Comparison of ENCODE assay signal across 1 cellular context in the genomic region with DNA sequence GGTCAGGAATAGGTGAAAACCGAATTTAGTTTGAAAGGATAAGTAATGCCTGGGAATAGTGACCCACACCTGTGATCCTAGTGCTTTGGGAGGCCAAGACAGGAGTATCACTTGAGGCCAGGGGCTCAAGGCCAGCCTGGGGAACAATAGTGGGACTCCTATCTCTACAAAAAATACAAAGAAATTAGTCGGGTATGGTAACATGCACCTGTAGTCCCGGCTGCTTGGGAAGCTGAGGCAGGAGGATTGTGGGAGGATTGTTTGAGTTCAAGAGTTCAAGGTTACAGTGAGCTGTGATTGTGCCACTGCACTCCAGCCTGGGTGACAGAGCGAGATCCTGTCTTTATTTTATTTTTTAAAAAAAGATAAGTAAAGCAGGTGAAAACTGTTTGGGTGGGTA.
A peak's percentile ranks its signal among the peaks of the same experiment; 100 is the strongest.
TF ChIP-seq lines count a peak whose summit lies in the region.

No MANE protein-coding gene starts in this region.

TF ChIP-seq in HepG2, 621 proteins besides CTCF, POLR2A, EP300 and RAD21 (continued from another document):
- TF ChIP-seq, protein P1, sequence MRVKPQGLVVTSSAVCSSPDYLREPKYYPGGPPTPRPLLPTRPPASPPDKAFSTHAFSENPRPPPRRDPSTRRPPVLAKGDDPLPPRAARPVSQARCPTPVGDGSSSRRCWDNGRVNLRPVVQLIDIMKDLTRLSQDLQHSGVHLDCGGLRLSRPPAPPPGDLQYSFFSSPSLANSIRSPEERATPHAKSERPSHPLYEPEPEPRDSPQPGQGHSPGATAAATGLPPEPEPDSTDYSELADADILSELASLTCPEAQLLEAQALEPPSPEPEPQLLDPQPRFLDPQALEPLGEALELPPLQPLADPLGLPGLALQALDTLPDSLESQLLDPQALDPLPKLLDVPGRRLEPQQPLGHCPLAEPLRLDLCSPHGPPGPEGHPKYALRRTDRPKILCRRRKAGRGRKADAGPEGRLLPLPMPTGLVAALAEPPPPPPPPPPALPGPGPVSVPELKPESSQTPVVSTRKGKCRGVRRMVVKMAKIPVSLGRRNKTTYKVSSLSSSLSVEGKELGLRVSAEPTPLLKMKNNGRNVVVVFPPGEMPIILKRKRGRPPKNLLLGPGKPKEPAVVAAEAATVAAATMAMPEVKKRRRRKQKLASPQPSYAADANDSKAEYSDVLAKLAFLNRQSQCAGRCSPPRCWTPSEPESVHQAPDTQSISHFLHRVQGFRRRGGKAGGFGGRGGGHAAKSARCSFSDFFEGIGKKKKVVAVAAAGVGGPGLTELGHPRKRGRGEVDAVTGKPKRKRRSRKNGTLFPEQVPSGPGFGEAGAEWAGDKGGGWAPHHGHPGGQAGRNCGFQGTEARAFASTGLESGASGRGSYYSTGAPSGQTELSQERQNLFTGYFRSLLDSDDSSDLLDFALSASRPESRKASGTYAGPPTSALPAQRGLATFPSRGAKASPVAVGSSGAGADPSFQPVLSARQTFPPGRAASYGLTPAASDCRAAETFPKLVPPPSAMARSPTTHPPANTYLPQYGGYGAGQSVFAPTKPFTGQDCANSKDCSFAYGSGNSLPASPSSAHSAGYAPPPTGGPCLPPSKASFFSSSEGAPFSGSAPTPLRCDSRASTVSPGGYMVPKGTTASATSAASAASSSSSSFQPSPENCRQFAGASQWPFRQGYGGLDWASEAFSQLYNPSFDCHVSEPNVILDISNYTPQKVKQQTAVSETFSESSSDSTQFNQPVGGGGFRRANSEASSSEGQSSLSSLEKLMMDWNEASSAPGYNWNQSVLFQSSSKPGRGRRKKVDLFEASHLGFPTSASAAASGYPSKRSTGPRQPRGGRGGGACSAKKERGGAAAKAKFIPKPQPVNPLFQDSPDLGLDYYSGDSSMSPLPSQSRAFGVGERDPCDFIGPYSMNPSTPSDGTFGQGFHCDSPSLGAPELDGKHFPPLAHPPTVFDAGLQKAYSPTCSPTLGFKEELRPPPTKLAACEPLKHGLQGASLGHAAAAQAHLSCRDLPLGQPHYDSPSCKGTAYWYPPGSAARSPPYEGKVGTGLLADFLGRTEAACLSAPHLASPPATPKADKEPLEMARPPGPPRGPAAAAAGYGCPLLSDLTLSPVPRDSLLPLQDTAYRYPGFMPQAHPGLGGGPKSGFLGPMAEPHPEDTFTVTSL (CRISPR knock-in tag; IDR thresholded peaks at IDR 0.05; ENCODE audit: borderline replicate concordance) = 0 out of 2 replicates have a peak, but pooled peaks have one; percentile 41
- TF ChIP-seq, protein P2, sequence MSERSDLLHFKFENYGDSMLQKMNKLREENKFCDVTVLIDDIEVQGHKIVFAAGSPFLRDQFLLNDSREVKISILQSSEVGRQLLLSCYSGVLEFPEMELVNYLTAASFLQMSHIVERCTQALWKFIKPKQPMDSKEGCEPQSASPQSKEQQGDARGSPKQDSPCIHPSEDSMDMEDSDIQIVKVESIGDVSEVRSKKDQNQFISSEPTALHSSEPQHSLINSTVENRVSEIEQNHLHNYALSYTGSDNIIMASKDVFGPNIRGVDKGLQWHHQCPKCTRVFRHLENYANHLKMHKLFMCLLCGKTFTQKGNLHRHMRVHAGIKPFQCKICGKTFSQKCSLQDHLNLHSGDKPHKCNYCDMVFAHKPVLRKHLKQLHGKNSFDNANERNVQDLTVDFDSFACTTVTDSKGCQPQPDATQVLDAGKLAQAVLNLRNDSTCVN (CRISPR knock-in tag; IDR thresholded peaks at IDR 0.05; ENCODE audit: borderline replicate concordance) = no peak
- TF ChIP-seq POGZ (CRISPR knock-in tag; IDR thresholded peaks at IDR 0.05) (peak; percentile 71), RARA (CRISPR knock-in tag; IDR thresholded peaks at IDR 0.05) (peak; percentile 94), NR2F1 (CRISPR knock-in tag; IDR thresholded peaks at IDR 0.05) (peak in 1 of 2 experiments; percentile 50; a peak in 1 of 4 replicates), NR2C2 (CRISPR knock-in tag; IDR thresholded peaks at IDR 0.05; ENCODE audit: borderline replicate concordance) (0 out of 2 replicates have a peak, but pooled peaks have one; percentile 20), GFI1 (CRISPR knock-in tag; IDR thresholded peaks at IDR 0.05; ENCODE audit: borderline replicate concordance) (peak; percentile 95), ZNF326 (CRISPR knock-in tag; IDR thresholded peaks at IDR 0.05; ENCODE audit: borderline replicate concordance) (no peak), SOX6 (IDR thresholded peaks at IDR 0.05) (no peak), SOX6 (CRISPR knock-in tag; IDR thresholded peaks at IDR 0.05) (peak; percentile 82), RFXAP (CRISPR knock-in tag; IDR thresholded peaks at IDR 0.05; ENCODE audit: borderline replicate concordance) (peak; percentile 37; the same call in 1 of the 2 replicates), RXRA (CRISPR knock-in tag; IDR thresholded peaks at IDR 0.05) (peak; percentile 50; the same call in 1 of the 2 replicates), HMG20A (CRISPR knock-in tag; IDR thresholded peaks at IDR 0.05; ENCODE audit: borderline replicate concordance) (peak; percentile 56; the same call in 1 of the 2 replicates), RXRB (CRISPR knock-in tag; IDR thresholded peaks at IDR 0.05; ENCODE audit: borderline replicate concordance) (peak; percentile 62)
- TF ChIP-seq, protein P3, sequence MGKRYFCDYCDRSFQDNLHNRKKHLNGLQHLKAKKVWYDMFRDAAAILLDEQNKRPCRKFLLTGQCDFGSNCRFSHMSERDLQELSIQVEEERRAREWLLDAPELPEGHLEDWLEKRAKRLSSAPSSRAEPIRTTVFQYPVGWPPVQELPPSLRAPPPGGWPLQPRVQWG (CRISPR knock-in tag; IDR thresholded peaks at IDR 0.05; ENCODE audit: borderline replicate concordance, low read depth) = no peak
- TF ChIP-seq, protein P4, sequence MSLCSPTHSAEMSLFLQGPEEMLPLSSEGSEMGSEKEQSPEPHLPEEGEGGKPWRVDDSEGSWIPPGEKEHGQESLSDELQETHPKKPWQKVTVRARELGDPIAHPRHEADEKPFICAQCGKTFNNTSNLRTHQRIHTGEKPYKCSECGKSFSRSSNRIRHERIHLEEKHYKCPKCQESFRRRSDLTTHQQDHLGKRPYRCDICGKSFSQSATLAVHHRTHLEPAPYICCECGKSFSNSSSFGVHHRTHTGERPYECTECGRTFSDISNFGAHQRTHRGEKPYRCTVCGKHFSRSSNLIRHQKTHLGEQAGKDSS (CRISPR knock-in tag; IDR thresholded peaks at IDR 0.05; ENCODE audit: borderline replicate concordance, low read depth) = no peak
